In genomic region chr1:26529405-26529654, GRCh38 we compare ENCODE assay signal across 8 cellular contexts. TPM values are rescaled to one million over a fixed set of nuclear protein-coding genes. Genes with fewer than 3 reads are reported as not detected.
A peak's percentile ranks its signal among the peaks of the same experiment; 100 is the strongest.
DNase-seq lines count a peak whose midpoint lies in the region; ATAC-seq, FAIRE-seq and TF ChIP-seq lines count a peak whose summit lies in the region.

No MANE protein-coding gene starts in this region.

- TF ChIP-seq CTCF in DOHH2 (IDR thresholded peaks at IDR 0.05; ENCODE audit: low read depth, low read length, poor library complexity, severe bottlenecking) (no peak), MM.1S (IDR thresholded peaks at IDR 0.05; ENCODE audit: low read length) (no peak), pancreas (IDR thresholded peaks at IDR 0.05) (no peak)

- no peaks in the 10 kb centered on the region; the same call in 1 of the 2 replicates for H3K36me3 ChIP-seq in DOHH2 (ENCODE audit: control insufficient read depth, low read length)
- no peaks in the 10 kb centered on the region for H3K36me3 ChIP-seq in MM.1S (replicated peaks; ENCODE audit: insufficient read depth, low read length)
- no peaks in the 10 kb centered on the region for H3K36me3 ChIP-seq in duodenal mucosa (ENCODE audit: control insufficient read depth in 1 of 2, insufficient read depth in 2 of 2, low read length in 2 of 2)
- no peaks in the 10 kb centered on the region for H3K36me3 ChIP-seq in pancreas

- intact Hi-C loops in pancreas (cut with DNase I) = no loop called here

- ATAC-seq in pancreas (no peak), HG03354 (IDR thresholded peaks at IDR 0.05; ENCODE audit: poor library complexity, severe bottlenecking, unreplicated experiment) (no peak), GM21367 (IDR thresholded peaks at IDR 0.05; ENCODE audit: unreplicated experiment) (no peak), GM21529 (IDR thresholded peaks at IDR 0.05; ENCODE audit: unreplicated experiment) (no peak)

- WGBS in pancreas, 2 donors = 0 to 2% methylated on average over 10 to 15 of the region's 19 CpGs

- H3K4me2 ChIP-seq in DOHH2 (ENCODE audit: low read length) (peak overlapping the region; percentile 75), MM.1S (ENCODE audit: low read depth, low read length) (peak overlapping the region; percentile 87)

- H3K9me2 ChIP-seq in DOHH2 (replicated peaks; ENCODE audit: control insufficient read depth, low read length) = no peaks in the 10 kb centered on the region
- H3K9me2 ChIP-seq in MM.1S (replicated peaks; ENCODE audit: insufficient read depth, low read length) = no peaks in the 10 kb centered on the region

- H3K9me3 ChIP-seq in DOHH2 (ENCODE audit: control insufficient read depth, insufficient read depth, low read length) (no peaks in the 10 kb centered on the region), MM.1S (replicated peaks; ENCODE audit: insufficient read depth, low read length) (no peaks in the 10 kb centered on the region), duodenal mucosa (ENCODE audit: control insufficient read depth in 1 of 2, low read length in 2 of 2) (no peaks in the 10 kb centered on the region), pancreas (no peaks in the 10 kb centered on the region)

- FAIRE-seq in pancreas (lab: Jason Lieb, UNC) = no peak

- no peak overlapping the region for H3K27ac ChIP-seq in DOHH2 (ENCODE audit: low read depth, low read length)
- no peak overlapping the region for H3K27ac ChIP-seq in MM.1S (ENCODE audit: low read length)
- H3K27ac ChIP-seq in duodenal mucosa (ENCODE audit: low read depth, low read length) = no peak overlapping the region
- peak overlapping the region in 1 of 4 donors; percentile 78 for H3K27ac ChIP-seq in pancreas

- DNase-seq in MM.1S (no peak), pancreas (no peak), AG08395 (ENCODE audit: low spot score) (no peak)

- H3K79me2 ChIP-seq in DOHH2 (ENCODE audit: control insufficient read depth, low read length) (peaks cover 14% of the 10 kb centered on the region), MM.1S (ENCODE audit: low read length) (peaks cover 11% of the 10 kb centered on the region; the same call in 1 of the 2 replicates)

- no peaks in the 10 kb centered on the region for H3F3A ChIP-seq in DOHH2 (ENCODE audit: control insufficient read depth, insufficient read depth)
- no peaks in the 10 kb centered on the region for H3F3A ChIP-seq in MM.1S (ENCODE audit: insufficient read depth, low read length)

- H3K4me3 ChIP-seq in DOHH2 (ENCODE audit: low read length) (peak overlapping the region; percentile 71), MM.1S (ENCODE audit: low read length) (peak overlapping the region; percentile 63), duodenal mucosa (ENCODE audit: low read depth in 1 of 2, low read length in 2 of 2) (peak overlapping the region; percentile 67 to 71), pancreas (peak overlapping the region; percentile 74 to 83 (median 76))

- H3K9ac ChIP-seq in MM.1S (ENCODE audit: low read length) (peak overlapping the region; percentile 40; the same call in 1 of the 2 replicates), duodenal mucosa (ENCODE audit: low read depth in 1 of 2, low read length in 2 of 2) (peak overlapping the region; percentile 48 to 71)

- H3K4me1 ChIP-seq in DOHH2 (ENCODE audit: control insufficient read depth, low read length) (peaks cover 44% of the 10 kb centered on the region), MM.1S (ENCODE audit: low read length) (peaks cover 15% of the 10 kb centered on the region; the same call in 1 of the 2 replicates), duodenal mucosa (ENCODE audit: control insufficient read depth in 1 of 2, insufficient read depth in 2 of 2, low read length in 2 of 2) (peaks cover 31 to 36% of the 10 kb centered on the region in 2 donors), pancreas (peaks cover 4 to 22% (median 21%) of the 10 kb centered on the region in 3 donors)

- peaks cover 9% of the 10 kb centered on the region; the same call in 1 of the 2 replicates for H3K27me3 ChIP-seq in DOHH2 (ENCODE audit: control insufficient read depth, low read length)
- H3K27me3 ChIP-seq in MM.1S (replicated peaks; ENCODE audit: insufficient read depth, low read length) = peaks cover 8% of the 10 kb centered on the region
- H3K27me3 ChIP-seq in duodenal mucosa (ENCODE audit: control insufficient read depth in 1 of 2, insufficient read depth in 2 of 2, low read length in 2 of 2) = peaks cover 0 to 6% of the 10 kb centered on the region in 2 donors
- H3K27me3 ChIP-seq in pancreas = no peaks in the 10 kb centered on the region

- H4K20me1 ChIP-seq in DOHH2 (ENCODE audit: control insufficient read depth, insufficient read depth, low read depth, low read length) = no peaks in the 10 kb centered on the region
- H4K20me1 ChIP-seq in MM.1S (ENCODE audit: insufficient read depth, low read length) = no peaks in the 10 kb centered on the region

- H2AFZ ChIP-seq in MM.1S (ENCODE audit: low read length) = peak overlapping the region; percentile 98

RNA-seq across cellular contexts. Expression of gene RPS6KA1, which starts 0.2 kb away (rescaled TPM):
- total RNA-seq in pancreas = 10 to 100 TPM; 16.9 to 32.2 (median 20.0) TPM
- polyA plus RNA-seq in pancreas = 10 to 100 TPM; 13.6 to 13.7 TPM

RNA-seq across cellular contexts. Expression of gene HMGN2, which starts 57.1 kb away (rescaled TPM):
- total RNA-seq in pancreas = 100 to 1,000 TPM; 102 to 192 (median 143) TPM
- polyA plus RNA-seq in pancreas = 100 to 1,000 TPM; 178 to 438 TPM
